8 cellular contexts compared by ENCODE assay signal in the genomic region with DNA sequence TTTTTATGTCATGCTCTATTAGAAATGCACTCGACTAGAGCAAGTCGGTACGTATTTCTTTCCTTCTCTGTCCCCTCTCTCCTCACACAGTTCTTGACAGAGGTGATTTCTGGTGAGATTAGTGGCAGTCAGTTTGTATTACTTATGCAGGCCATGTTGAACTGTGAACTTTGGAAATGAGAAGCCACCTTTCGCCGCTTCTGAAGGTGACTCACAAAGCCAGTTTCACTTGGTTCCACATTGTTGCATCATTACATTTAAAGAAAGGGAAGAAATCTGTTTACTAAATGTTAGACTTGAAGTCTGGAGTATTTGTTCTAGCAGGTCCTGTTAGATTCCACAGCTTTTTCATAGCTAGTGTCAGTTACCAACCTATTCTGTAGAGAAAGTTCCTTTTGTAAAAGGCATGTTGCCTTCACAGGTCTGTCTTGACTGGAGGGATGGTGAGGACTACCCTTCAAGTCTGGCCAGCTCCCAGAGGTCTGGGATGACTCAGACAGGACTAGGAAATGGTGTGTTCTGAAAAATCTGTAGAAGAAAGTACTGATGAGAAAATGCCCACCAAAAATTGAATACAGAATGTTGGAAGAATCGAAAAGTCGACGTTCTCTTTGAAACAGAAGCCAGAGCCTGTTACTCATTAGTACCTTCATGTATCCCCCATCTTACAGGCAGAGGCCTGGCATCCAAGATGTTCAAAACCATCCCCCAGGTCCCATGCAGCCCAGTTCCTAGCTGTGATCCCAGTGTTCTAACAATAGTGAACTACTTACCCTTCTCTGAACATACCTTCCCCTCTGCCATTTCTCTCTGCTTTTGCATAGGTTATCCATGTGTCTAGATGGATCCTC.
A peak's percentile ranks its signal among the peaks of the same experiment; 100 is the strongest.
DNase-seq lines count a peak whose midpoint lies in the region; ATAC-seq and TF ChIP-seq lines count a peak whose summit lies in the region.

No MANE protein-coding gene starts in this region.

- H3K79me2 ChIP-seq in PC-9 (ENCODE audit: low read depth) (0 out of 2 replicates have a peak, but pooled peaks cover 10% of the 10 kb centered on the region), hepatocyte (peaks cover 9% of the 10 kb centered on the region)

- TSS peak; percentile 94 for BruUV-seq in PC-9 (replicated peaks; lab: Mats Ljungman, UMichigan)

- no peak overlapping the region for H2BK120ac ChIP-seq in neuronal stem cell (ENCODE audit: low read depth, low read length)

- peaks cover 38% of the 10 kb centered on the region for H3F3A ChIP-seq in PC-9 (ENCODE audit: insufficient read depth, low read depth)

- ATAC-seq in HG02588 (IDR thresholded peaks at IDR 0.05; ENCODE audit: unreplicated experiment) = peak; percentile 63

- H2AFZ ChIP-seq in PC-9 (peak overlapping the region; percentile 15; the same call in 1 of the 2 replicates), hepatocyte (no peak overlapping the region), neuronal stem cell (ENCODE audit: low read length) (no peak overlapping the region)

- H3K23ac ChIP-seq in neuronal stem cell (ENCODE audit: low read depth, low read length, poor library complexity) = no peak overlapping the region

- H3K4me2 ChIP-seq in PC-9 (peak overlapping the region; percentile 70), hepatocyte (peak overlapping the region; percentile 36), neuronal stem cell (ENCODE audit: insufficient read depth, low read length, poor library complexity, severe bottlenecking) (no peak overlapping the region)

- WGBS in hepatocyte (ENCODE audit: low lambda C conversion rate, missing lambda C conversion rate) = 64% methylated on average over 8 of the region's 8 CpGs
- WGBS in neuronal stem cell (ENCODE audit: extremely low coverage in 2 of 2, insufficient read length in 2 of 2, insufficient replicate concordance in 1 of 2), 2 donors = no CpG with 5 or more reads among the region's 8 CpGs

- POLR2A ChIA-PET in PC-9 (lab: Charles Lee; ENCODE audit: unreplicated experiment) = no interaction called here

- H3K9me3 ChIP-seq in PC-9 (ENCODE audit: insufficient read depth, low read depth) (no peaks in the 10 kb centered on the region), hepatocyte (ENCODE audit: low read depth) (no peaks in the 10 kb centered on the region), neuronal stem cell (replicated peaks in 1 of 2; ENCODE audit: control insufficient read depth in 2 of 2, insufficient read depth in 1 of 2, low read depth in 1 of 2, low read length in 2 of 2) (no peaks in the 10 kb centered on the region)

- DNase-seq in NCI-H2196 (lab: John Stamatoyannopoulos, UW; ENCODE audit: unreplicated experiment) (peak; percentile 43), NCI-H2196 treated with DMSO at 0.1 percent for 48 hours (lab: John Stamatoyannopoulos, UW; ENCODE audit: unreplicated experiment) (no peak), PC-9 (peak; percentile 61 to 96), hepatocyte (ENCODE audit: low spot score) (peak; percentile 72), cortex of kidney (lab: John Stamatoyannopoulos, UW) (no peak), GF-D8 (lab: John Stamatoyannopoulos, UW) (no peak), neuronal stem cell (ENCODE audit: low spot score) (no peak)

- TF ChIP-seq CTCF in PC-9 (conservative IDR thresholded peaks at IDR 0.05) (no peak), hepatocyte (IDR thresholded peaks at IDR 0.05; ENCODE audit: poor library complexity) (no peak)

- H2BK15ac ChIP-seq in neuronal stem cell (ENCODE audit: low read length) = no peak overlapping the region

- H2BK12ac ChIP-seq in neuronal stem cell (ENCODE audit: low read length) = no peak overlapping the region

- H2AK5ac ChIP-seq in neuronal stem cell (ENCODE audit: low read depth, low read length) = no peak overlapping the region

- H4K20me1 ChIP-seq in PC-9 (ENCODE audit: insufficient read depth) (no peaks in the 10 kb centered on the region), hepatocyte (ENCODE audit: insufficient read depth, poor library complexity, severe bottlenecking) (no peaks in the 10 kb centered on the region)

- H4K91ac ChIP-seq in neuronal stem cell (ENCODE audit: low read depth, low read length, poor library complexity) = no peak overlapping the region

- H3K27me3 ChIP-seq in PC-9 (ENCODE audit: insufficient read depth, low read depth) = no peaks in the 10 kb centered on the region
- no peaks in the 10 kb centered on the region for H3K27me3 ChIP-seq in hepatocyte
- H3K27me3 ChIP-seq in neuronal stem cell (ENCODE audit: control insufficient read depth in 3 of 3, insufficient read depth in 3 of 3, low read depth in 1 of 3, low read length in 3 of 3) = no peaks in the 10 kb centered on the region

- CTCF ChIA-PET in PC-9 (lab: Charles Lee) = no interaction called here

- H4K8ac ChIP-seq in neuronal stem cell (ENCODE audit: low read depth, low read length) = no peak overlapping the region

- intact Hi-C loops in PC-9 (cut with micrococcal nuclease; ENCODE audit: unreplicated experiment) = loop anchor here (2.0 kb wide), 1 partner anchor 52 kb away; no protein-coding TSS in a partner anchor

- H2BK5ac ChIP-seq in neuronal stem cell (ENCODE audit: low read length) = no peak overlapping the region

- H3K27ac ChIP-seq in PC-9 (peak overlapping the region; percentile 100), hepatocyte (peak overlapping the region; percentile 95), neuronal stem cell (replicated peaks; ENCODE audit: low read length) (no peak overlapping the region)

- H3K4me1 ChIP-seq in PC-9 (replicated peaks; ENCODE audit: insufficient read depth) = peaks cover 56% of the 10 kb centered on the region
- peaks cover 61% of the 10 kb centered on the region for H3K4me1 ChIP-seq in hepatocyte (ENCODE audit: insufficient read depth)
- peaks cover 4 to 8% of the 10 kb centered on the region in 2 donors for H3K4me1 ChIP-seq in neuronal stem cell (ENCODE audit: control insufficient read depth in 2 of 2, insufficient read depth in 1 of 2, low read depth in 1 of 2, low read length in 2 of 2)

- H3K9me2 ChIP-seq in PC-9 (ENCODE audit: insufficient read depth) (no peaks in the 10 kb centered on the region), hepatocyte (replicated peaks; ENCODE audit: insufficient read depth) (no peaks in the 10 kb centered on the region)

- H3K36me3 ChIP-seq in PC-9 (ENCODE audit: low read depth) (no peaks in the 10 kb centered on the region), hepatocyte (replicated peaks; ENCODE audit: insufficient read depth, low read depth) (no peaks in the 10 kb centered on the region), neuronal stem cell (replicated peaks in 1 of 2; ENCODE audit: control insufficient read depth in 2 of 2, insufficient read depth in 2 of 2, low read length in 2 of 2) (no peaks in the 10 kb centered on the region)

- no peak overlapping the region for H3K14ac ChIP-seq in neuronal stem cell (ENCODE audit: low read length)

- H3K4ac ChIP-seq in neuronal stem cell (ENCODE audit: low read length) = no peak overlapping the region

- H3K4me3 ChIP-seq in PC-9 = peak overlapping the region; percentile 4; the same call in 1 of the 2 replicates
- no peak overlapping the region for H3K4me3 ChIP-seq in hepatocyte
- no peak overlapping the region for H3K4me3 ChIP-seq in neuronal stem cell (ENCODE audit: low read length in 2 of 2)

- H3K18ac ChIP-seq in neuronal stem cell (ENCODE audit: low read length) = no peak overlapping the region

- H3K79me1 ChIP-seq in neuronal stem cell (ENCODE audit: low read depth, low read length) = no peaks in the 10 kb centered on the region

- H3K9ac ChIP-seq in neuronal stem cell (ENCODE audit: low read depth, low read length, poor library complexity) = no peak overlapping the region

Comparison
In these comparisons a context has a peak if more than half of its experiments do, and no peak if none do; other contexts are left out.
1. DNase-seq: peak in NCI-H2196 (single experiment), PC-9 (2 of 2) and hepatocyte (single experiment); none in NCI-H2196 treated with DMSO at 0.1 percent for 48 hours (single experiment), cortex of kidney (single experiment), GF-D8 (single experiment) and neuronal stem cell (single experiment).